16 cellular contexts compared by ENCODE assay signal in genomic region chr16:56460101-56460500, GRCh38.
"Had no signal": no experiment of that assay in that cellular context is flagged by ENCODE, and none has a peak within 500 bp of the region (broad histone marks: within the 10 kb centered on the region; RNA-seq: fewer than 3 reads in every experiment).

No MANE protein-coding gene starts in this region.

- H3K4me1 ChIP-seq: heart right ventricle, psoas muscle, testis had no signal

- H3K27ac ChIP-seq: foreskin keratinocyte, heart right ventricle, psoas muscle, testis had no signal

- DNase-seq: activated CD4-positive, alpha-beta T cell treated with anti-CD3 and anti-CD28 coated beads, Interleukin-2, amount 10 ng/mL, durations not matched to agents 24 days and 14 days; activated naive CD4-positive, alpha-beta T cell treated with anti-CD3 and anti-CD28 coated beads, Interleukin-2, amount 10 ng/mL, durations not matched to agents 7 days and 5 days; endodermal cell; foreskin keratinocyte; heart right ventricle; islet precursor cell; mammary epithelial cell; natural killer cell; psoas muscle; stimulated activated CD4-positive, alpha-beta T cell treated with anti-CD3 and anti-CD28 coated beads, Interleukin-12 subunit alpha, Interleukin-12 subunit beta, amount 100 ng/mL, for 4 hours; stimulated activated naive CD4-positive, alpha-beta T cell treated with Interleukin-2 at 50 U/mL for 16 hours; T-cell; testis had no signal

- H3K4me3 ChIP-seq: heart right ventricle, psoas muscle, testis had no signal

- H3K9me3 ChIP-seq: heart right ventricle, psoas muscle, testis had no signal

- H3K27me3 ChIP-seq: foreskin keratinocyte, heart right ventricle, testis had no signal

- ATAC-seq: foreskin keratinocyte, heart right ventricle, left lobe of liver, natural killer cell, psoas muscle, sciatic nerve, T-cell, WTC11 had no signal
